ENCODE assay signal across 8 cellular contexts in the genomic region with DNA sequence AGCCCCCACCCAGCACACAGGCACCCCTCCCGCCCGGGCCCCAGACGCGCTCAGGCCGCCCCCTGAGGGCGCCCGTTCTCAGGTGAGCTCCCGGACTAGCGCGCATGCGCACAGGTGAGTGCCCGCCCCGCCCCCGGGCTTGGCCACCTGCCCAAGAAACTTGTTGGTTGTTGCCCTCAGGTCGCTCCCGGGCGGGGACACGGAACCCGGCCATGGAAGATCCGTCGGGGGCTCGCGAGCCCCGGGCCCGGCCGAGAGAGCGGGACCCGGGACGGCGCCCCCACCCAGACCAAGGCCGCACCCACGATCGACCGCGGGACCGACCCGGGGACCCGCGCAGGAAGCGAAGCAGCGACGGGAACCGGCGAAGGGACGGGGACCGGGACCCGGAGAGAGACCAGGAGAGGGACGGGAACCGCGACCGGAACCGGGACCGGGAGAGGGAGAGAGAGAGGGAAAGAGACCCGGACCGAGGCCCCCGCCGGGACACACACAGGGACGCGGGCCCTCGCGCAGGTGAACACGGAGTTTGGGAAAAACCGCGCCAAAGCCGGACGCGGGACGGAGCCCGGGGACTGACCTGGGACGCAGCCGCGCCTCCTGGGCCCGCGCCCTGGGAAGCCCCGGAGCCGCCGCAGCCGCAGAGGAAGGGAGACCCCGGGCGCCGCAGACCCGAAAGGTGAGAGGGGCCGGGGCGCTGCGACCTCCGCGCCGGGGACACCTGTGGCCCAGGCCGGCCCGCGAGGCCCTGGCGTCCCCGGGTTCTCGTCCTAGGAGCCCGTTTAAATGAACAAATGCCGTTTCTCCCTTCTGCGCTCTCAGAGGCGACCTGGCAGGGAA. TPM values are rescaled to one million over a fixed set of nuclear protein-coding genes. Genes with fewer than 3 reads are reported as not detected.
DNase-seq lines count a peak whose midpoint lies in the region; ATAC-seq and TF ChIP-seq lines count a peak whose summit lies in the region.

A gene with protein sequence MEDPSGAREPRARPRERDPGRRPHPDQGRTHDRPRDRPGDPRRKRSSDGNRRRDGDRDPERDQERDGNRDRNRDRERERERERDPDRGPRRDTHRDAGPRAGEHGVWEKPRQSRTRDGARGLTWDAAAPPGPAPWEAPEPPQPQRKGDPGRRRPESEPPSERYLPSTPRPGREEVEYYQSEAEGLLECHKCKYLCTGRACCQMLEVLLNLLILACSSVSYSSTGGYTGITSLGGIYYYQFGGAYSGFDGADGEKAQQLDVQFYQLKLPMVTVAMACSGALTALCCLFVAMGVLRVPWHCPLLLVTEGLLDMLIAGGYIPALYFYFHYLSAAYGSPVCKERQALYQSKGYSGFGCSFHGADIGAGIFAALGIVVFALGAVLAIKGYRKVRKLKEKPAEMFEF (plus strand): TSS at position 167 of the 840 bp plus-strand sequence. CDS start 46 bp downstream, at position 213.

- POLR2A ChIA-PET in Caco-2 (lab: Charles Lee), result interaction anchor here (0.6 to 1.0 kb wide), 5 partner anchors 15 to 132 kb away, joined by 5 to 14 read pairs (median 12); no protein-coding TSS in a partner anchor

- peaks cover 12% of the 10 kb centered on the region for H3K4me1 ChIP-seq in Caco-2

- H3K27me3 Mint-ChIP-seq in Caco-2 (ENCODE audit: insufficient read depth, unreplicated experiment) (no peaks in the 10 kb centered on the region), glutamatergic neuron (ENCODE audit: unreplicated experiment) (peaks cover 3% of the 10 kb centered on the region)

- TSS peak; percentile 62 for BruUV-seq in Caco-2 (replicated peaks; lab: Mats Ljungman, UMichigan)

- DNase-seq in Caco-2, result peak; percentile 96 to 99
- peak; percentile 89 for DNase-seq in LoVo (ENCODE audit: low spot score)
- peak; percentile 54 for DNase-seq in activated T-cell treated with anti-CD3 and anti-CD28 coated beads, Interleukin-2, amount 50 U/mL, for 1 hour
- DNase-seq in glutamatergic neuron, result peak; percentile 26
- peak; percentile 70 for DNase-seq in sciatic nerve (ENCODE audit: low spot score)

- CTCF ChIA-PET in Caco-2 (lab: Charles Lee), result interaction anchor here (0.6 to 1.0 kb wide), 20 partner anchors 10 to 1172 kb away, joined by 3 to 21 read pairs (median 4); partner anchors contain the start of gene ZNF23

- peaks cover 5% of the 10 kb centered on the region for H3K36me3 ChIP-seq in Caco-2 (ENCODE audit: control insufficient read depth, insufficient read depth, low read length)

- H3K36me3 Mint-ChIP-seq in Caco-2 (ENCODE audit: insufficient read depth, unreplicated experiment), result peaks cover 45% of the 10 kb centered on the region
- no peaks in the 10 kb centered on the region for H3K36me3 Mint-ChIP-seq in glutamatergic neuron (ENCODE audit: unreplicated experiment)

- intact Hi-C loops in Caco-2 (cut with micrococcal nuclease; ENCODE audit: unreplicated experiment) (loop anchor here (1.0 kb wide), 1 partner anchor 19 kb away; no protein-coding TSS in a partner anchor), sciatic nerve (cut with DNase I) (no loop called here)

- H3K4me3 Mint-ChIP-seq in Caco-2 (ENCODE audit: unreplicated experiment) (no peak within 1 kb of the TSS), glutamatergic neuron (ENCODE audit: unreplicated experiment) (peak within 1 kb of the TSS; percentile 79)

- TF ChIP-seq CTCF in Caco-2 (IDR thresholded peaks at IDR 0.05; ENCODE audit: insufficient read depth in 1 of 2, low read depth in 1 of 2, low read length in 1 of 2, severe bottlenecking in 1 of 2, unreplicated experiment in 1 of 2), result peak; percentile 41 to 75
- no peak for TF ChIP-seq CTCF in glutamatergic neuron (IDR thresholded peaks at IDR 0.05; ENCODE audit: partially characterized antibody, unreplicated experiment)

- ATAC-seq in sciatic nerve, result no peak
- ATAC-seq in GM21381 (IDR thresholded peaks at IDR 0.05; ENCODE audit: unreplicated experiment), result no peak
- no peak for ATAC-seq in HG02571 (IDR thresholded peaks at IDR 0.05; ENCODE audit: unreplicated experiment)
- no peak for ATAC-seq in GM19395 (IDR thresholded peaks at IDR 0.05; ENCODE audit: unreplicated experiment)

- no peaks in the 10 kb centered on the region for H3K9me3 ChIP-seq in Caco-2

- no peaks in the 10 kb centered on the region for H3K9me3 Mint-ChIP-seq in Caco-2 (ENCODE audit: unreplicated experiment)
- no peaks in the 10 kb centered on the region for H3K9me3 Mint-ChIP-seq in glutamatergic neuron (ENCODE audit: unreplicated experiment)

- peak within 1 kb of the TSS; percentile 85 for H3K4me3 ChIP-seq in Caco-2 (ENCODE audit: low read depth, low read length)

- peak within 1 kb of the TSS; percentile 75 for H3K27ac Mint-ChIP-seq in Caco-2 (ENCODE audit: unreplicated experiment)
- no peak within 1 kb of the TSS for H3K27ac Mint-ChIP-seq in glutamatergic neuron (ENCODE audit: unreplicated experiment)

- H3K4me1 Mint-ChIP-seq in Caco-2 (ENCODE audit: low read depth, unreplicated experiment), result peaks cover 9% of the 10 kb centered on the region
- no peaks in the 10 kb centered on the region for H3K4me1 Mint-ChIP-seq in glutamatergic neuron (ENCODE audit: low read depth, unreplicated experiment)

- no peaks in the 10 kb centered on the region for H3K27me3 ChIP-seq in Caco-2 (replicated peaks; ENCODE audit: control insufficient read depth, insufficient read depth, low read length)

RNA-seq across cellular contexts. Expression of the gene that starts here (rescaled TPM):
- 50.6 and 51.7 TPM in 2 replicates for total RNA-seq in Caco-2 (2022)
- total RNA-seq in glutamatergic neuron (ENCODE audit: unreplicated experiment), result 0.25 TPM
- total RNA-seq in sciatic nerve, result 0.36 TPM

Comparison
In these comparisons a context has a peak if more than half of its experiments do, and no peak if none do; other contexts are left out.
1. RNA of the gene that starts here (total RNA-seq): 50.6 to 51.7 TPM in Caco-2; 0.36 TPM in sciatic nerve (single experiment) and 0.25 TPM in glutamatergic neuron (single experiment); every median in the first group is over 10 times any median in the second.
2. Peak in DNase-seq in glutamatergic neuron; RNA of the gene not detected or under 1 TPM.
3. Peak in DNase-seq in sciatic nerve; RNA of the gene not detected or under 1 TPM.
4. DNase-seq: peak in every context shown above with its lines; median percentile 98 in Caco-2; 89 in LoVo; 70 in sciatic nerve; 54 in activated T-cell treated with anti-CD3 and anti-CD28 coated beads, Interleukin-2, amount 50 U/mL, for 1 hour; 26 in glutamatergic neuron.